ENCODE assay signal across 8 cellular contexts in genomic region chr17:7293821-7294613, GRCh38. TPM values are rescaled to one million over a fixed set of nuclear protein-coding genes. Genes with fewer than 3 reads are reported as not detected.
DNase-seq lines count a peak whose midpoint lies in the region; ATAC-seq and TF ChIP-seq lines count a peak whose summit lies in the region.

No MANE protein-coding gene starts in this region.

- H3K9me3 ChIP-seq in stomach = no peaks in the 10 kb centered on the region

- H3K4me3 ChIP-seq in stomach = peak overlapping the region; percentile 32 to 50 (median 34)

- H3K4me3 Mint-ChIP-seq in activated CD4-positive, alpha-beta T cell treated with anti-CD3 and anti-CD28 coated beads for 36 hours = peak overlapping the region; percentile 17
- no peak overlapping the region for H3K4me3 Mint-ChIP-seq in activated CD4-positive, alpha-beta memory T cell treated with anti-CD3 and anti-CD28 coated beads for 36 hours

- intact Hi-C loops in activated CD4-positive, alpha-beta T cell treated with anti-CD3 and anti-CD28 coated beads for 36 hours (cut with DNase I, micrococcal nuclease) = loop anchor here in 1 of 2 experiments (1.0 to 10.0 kb wide), 2 partner anchors 42 to 159 kb away; partner anchors contain the start of gene ELP5
- intact Hi-C loops in activated CD4-positive, alpha-beta memory T cell treated with anti-CD3 and anti-CD28 coated beads for 36 hours (cut with micrococcal nuclease) = no loop called here
- intact Hi-C loops in stomach (cut with DNase I; ENCODE audit: low total_unique reads) = no loop called here

- POLR2A ChIA-PET in activated CD4-positive, alpha-beta T cell treated with anti-CD3 and anti-CD28 coated beads for 36 hours (lab: Charles Lee) = no interaction called here
- POLR2A ChIA-PET in activated CD4-positive, alpha-beta memory T cell treated with anti-CD3 and anti-CD28 coated beads for 36 hours (lab: Charles Lee) = no interaction called here

- no peak for TF ChIP-seq EP300 in stomach (IDR thresholded peaks at IDR 0.05)

- CTCF ChIA-PET in activated CD4-positive, alpha-beta T cell treated with anti-CD3 and anti-CD28 coated beads for 36 hours (lab: Charles Lee) = no interaction called here
- CTCF ChIA-PET in activated CD4-positive, alpha-beta memory T cell treated with anti-CD3 and anti-CD28 coated beads for 36 hours (lab: Charles Lee) = interaction anchor here (1.3 kb wide), 1 partner anchor 13 kb away, joined by 5 read pairs; the partner anchor contains the start of gene SLC2A4

- no peaks in the 10 kb centered on the region for H3K36me3 Mint-ChIP-seq in activated CD4-positive, alpha-beta T cell treated with anti-CD3 and anti-CD28 coated beads for 36 hours (ENCODE audit: low read depth)
- no peaks in the 10 kb centered on the region for H3K36me3 Mint-ChIP-seq in activated CD4-positive, alpha-beta memory T cell treated with anti-CD3 and anti-CD28 coated beads for 36 hours

- 4 to 15% (median 8%) methylated on average over 9 to 71 of the region's 75 CpGs for WGBS in stomach, 5 donors

- H3K27me3 Mint-ChIP-seq in activated CD4-positive, alpha-beta T cell treated with anti-CD3 and anti-CD28 coated beads for 36 hours = peaks cover 19% of the 10 kb centered on the region
- peaks cover 28% of the 10 kb centered on the region for H3K27me3 Mint-ChIP-seq in activated CD4-positive, alpha-beta memory T cell treated with anti-CD3 and anti-CD28 coated beads for 36 hours

- H3K27ac ChIP-seq in stomach = peak overlapping the region in 1 of 5 donors; percentile 68

- no peak overlapping the region for H3K27ac Mint-ChIP-seq in activated CD4-positive, alpha-beta T cell treated with anti-CD3 and anti-CD28 coated beads for 36 hours
- H3K27ac Mint-ChIP-seq in activated CD4-positive, alpha-beta memory T cell treated with anti-CD3 and anti-CD28 coated beads for 36 hours = no peak overlapping the region

- H3K36me3 ChIP-seq in stomach = no peaks in the 10 kb centered on the region

- peak; percentile 42 for DNase-seq in activated CD4-positive, alpha-beta T cell treated with anti-CD3 and anti-CD28 coated beads for 36 hours
- no peak for DNase-seq in activated CD4-positive, alpha-beta T cell treated with anti-CD3 and anti-CD28 coated beads for 4 hours
- DNase-seq in activated CD4-positive, alpha-beta memory T cell treated with anti-CD3 and anti-CD28 coated beads for 36 hours = peak; percentile 31
- DNase-seq in iPS-NIHi7 (ENCODE audit: extremely low spot score) (peak; percentile 74), stomach (peak; percentile 61), AG08396 (ENCODE audit: low spot score) (no peak)
- no peak for DNase-seq in activated CD8-positive, alpha-beta memory T cell treated with anti-CD3 and anti-CD28 coated beads, Interleukin-2, amount 50 U/mL, for 4 hours

- no peak for TF ChIP-seq CTCF in stomach (IDR thresholded peaks at IDR 0.05)

- peaks cover 0 to 92% (median 28%) of the 10 kb centered on the region in 3 donors for H3K27me3 ChIP-seq in stomach

- no peak for TF ChIP-seq POLR2A in stomach (IDR thresholded peaks at IDR 0.05)

- peaks cover 23% of the 10 kb centered on the region for H3K4me1 Mint-ChIP-seq in activated CD4-positive, alpha-beta T cell treated with anti-CD3 and anti-CD28 coated beads for 36 hours
- peaks cover 21% of the 10 kb centered on the region for H3K4me1 Mint-ChIP-seq in activated CD4-positive, alpha-beta memory T cell treated with anti-CD3 and anti-CD28 coated beads for 36 hours (ENCODE audit: low read depth)

- no peaks in the 10 kb centered on the region for H3K9me3 Mint-ChIP-seq in activated CD4-positive, alpha-beta T cell treated with anti-CD3 and anti-CD28 coated beads for 36 hours (ENCODE audit: low read depth)
- no peaks in the 10 kb centered on the region for H3K9me3 Mint-ChIP-seq in activated CD4-positive, alpha-beta memory T cell treated with anti-CD3 and anti-CD28 coated beads for 36 hours

- no peak for ATAC-seq in activated CD4-positive, alpha-beta T cell treated with anti-CD3 and anti-CD28 coated beads for 36 hours
- ATAC-seq in HG02571 (IDR thresholded peaks at IDR 0.05; ENCODE audit: unreplicated experiment) = no peak

- peaks cover 31 to 51% (median 44%) of the 10 kb centered on the region in 4 donors for H3K4me1 ChIP-seq in stomach

RNA-seq across cellular contexts. Expression of gene YBX2, which starts 0.4 kb away (rescaled TPM):
- under 1 TPM; 0.34 to 0.67 TPM for total RNA-seq in activated CD4-positive, alpha-beta T cell treated with anti-CD3 and anti-CD28 coated beads for 36 hours
- total RNA-seq in activated CD4-positive, alpha-beta memory T cell treated with anti-CD3 and anti-CD28 coated beads for 36 hours = under 1 TPM; 0.70 to 0.83 TPM
- total RNA-seq in stomach = 10 to 100 TPM in 1 of 5 donors, 1 to 10 TPM in 1, under 1 TPM in 2, not detected in 1; 0.43 to 72.4 (median 1.1) TPM
- 1 to 10 TPM; 1.2 to 6.5 (median 1.8) TPM for polyA plus RNA-seq in stomach

RNA-seq across cellular contexts. Expression of gene SLC2A4, which starts 12.5 kb away (rescaled TPM):
- total RNA-seq in activated CD4-positive, alpha-beta T cell treated with anti-CD3 and anti-CD28 coated beads for 36 hours = under 1 TPM; 0.16 to 0.25 TPM
- under 1 TPM; 0.15 to 0.19 TPM for total RNA-seq in activated CD4-positive, alpha-beta memory T cell treated with anti-CD3 and anti-CD28 coated beads for 36 hours
- total RNA-seq in stomach = 10 to 100 TPM in 2 of 5 donors, 1 to 10 TPM in 3; 3.5 to 26.6 (median 7.0) TPM
- polyA plus RNA-seq in stomach = 10 to 100 TPM in 1 of 3 donors, 1 to 10 TPM in 1, under 1 TPM in 1; 0.92 to 15.9 (median 1.4) TPM

RNA-seq across cellular contexts. Expression of gene EIF5A, which starts 13.4 kb away (rescaled TPM):
- 100 to 1,000 TPM; 780 to 934 TPM for total RNA-seq in activated CD4-positive, alpha-beta T cell treated with anti-CD3 and anti-CD28 coated beads for 36 hours
- 100 to 1,000 TPM; 774 to 776 TPM for total RNA-seq in activated CD4-positive, alpha-beta memory T cell treated with anti-CD3 and anti-CD28 coated beads for 36 hours
- total RNA-seq in stomach = 100 to 1,000 TPM in 4 of 5 donors, 10 to 100 TPM in 1; 86.9 to 189 (median 137) TPM
- polyA plus RNA-seq in stomach = 100 to 1,000 TPM; 341 to 438 (median 394) TPM

RNA-seq across cellular contexts. Expression of gene GPS2, which starts 21.1 kb away (rescaled TPM):
- 10 to 100 TPM; 31.3 to 56.1 TPM for total RNA-seq in activated CD4-positive, alpha-beta T cell treated with anti-CD3 and anti-CD28 coated beads for 36 hours
- total RNA-seq in activated CD4-positive, alpha-beta memory T cell treated with anti-CD3 and anti-CD28 coated beads for 36 hours = 10 to 100 TPM; 34.9 to 38.7 TPM
- 10 to 100 TPM; 23.9 to 91.6 (median 55.9) TPM for total RNA-seq in stomach
- 10 to 100 TPM; 74.3 to 84.9 (median 79.7) TPM for polyA plus RNA-seq in stomach

RNA-seq across cellular contexts. Expression of gene CLDN7, which starts 31.7 kb away (rescaled TPM):
- total RNA-seq in activated CD4-positive, alpha-beta T cell treated with anti-CD3 and anti-CD28 coated beads for 36 hours = under 1 TPM; 0.53 to 0.72 TPM
- total RNA-seq in activated CD4-positive, alpha-beta memory T cell treated with anti-CD3 and anti-CD28 coated beads for 36 hours = 1 to 10 TPM; 1.5 to 1.6 TPM
- total RNA-seq in stomach = 100 to 1,000 TPM in 1 of 5 donors, 10 to 100 TPM in 2, 1 to 10 TPM in 2; 1.8 to 829 (median 17.4) TPM
- 100 to 1,000 TPM in 1 of 3 donors, 1 to 10 TPM in 2; 3.1 to 114 (median 9.9) TPM for polyA plus RNA-seq in stomach

Comparison
In these comparisons a context has a peak if more than half of its experiments do, and no peak if none do; other contexts are left out.
1. DNase-seq: peak in activated CD4-positive, alpha-beta T cell treated with anti-CD3 and anti-CD28 coated beads for 36 hours (single experiment), activated CD4-positive, alpha-beta memory T cell treated with anti-CD3 and anti-CD28 coated beads for 36 hours (single experiment), iPS-NIHi7 (single experiment) and stomach (single experiment); none in activated CD4-positive, alpha-beta T cell treated with anti-CD3 and anti-CD28 coated beads for 4 hours (0 of 2), AG08396 (single experiment) and activated CD8-positive, alpha-beta memory T cell treated with anti-CD3 and anti-CD28 coated beads, Interleukin-2, amount 50 U/mL, for 4 hours (single experiment).
2. RNA of gene EIF5A, which starts 13.4 kb away (total RNA-seq): 780 to 934 TPM in activated CD4-positive, alpha-beta T cell treated with anti-CD3 and anti-CD28 coated beads for 36 hours and 774 to 776 TPM in activated CD4-positive, alpha-beta memory T cell treated with anti-CD3 and anti-CD28 coated beads for 36 hours; 86.9 to 189 TPM in stomach; every median in the first group is over 4 times any median in the second.